8 cellular contexts compared by ENCODE assay signal in genomic region chr2:85602476-85603234, GRCh38. TPM values are rescaled to one million over a fixed set of nuclear protein-coding genes. Genes with fewer than 3 reads are reported as not detected.
DNase-seq lines count a peak whose midpoint lies in the region; ATAC-seq and TF ChIP-seq lines count a peak whose summit lies in the region.

A gene with protein sequence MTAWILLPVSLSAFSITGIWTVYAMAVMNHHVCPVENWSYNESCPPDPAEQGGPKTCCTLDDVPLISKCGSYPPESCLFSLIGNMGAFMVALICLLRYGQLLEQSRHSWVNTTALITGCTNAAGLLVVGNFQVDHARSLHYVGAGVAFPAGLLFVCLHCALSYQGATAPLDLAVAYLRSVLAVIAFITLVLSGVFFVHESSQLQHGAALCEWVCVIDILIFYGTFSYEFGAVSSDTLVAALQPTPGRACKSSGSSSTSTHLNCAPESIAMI (minus strand): TSS chr2:85602698. CDS start chr2:85601948, 750 bp downstream.

- H3K27ac Mint-ChIP-seq in nephron progenitor cell: peak within 1 kb of the TSS; percentile 97
- H3K27ac Mint-ChIP-seq in stimulated activated naive CD8-positive, alpha-beta T cell treated with anti-CD3 and anti-CD28 coated beads, Interleukin-15, amount 100 ng/mL, for 72 hours: peak within 1 kb of the TSS; percentile 70 to 87

- no peaks in the 10 kb centered on the region for H3K9me3 Mint-ChIP-seq in nephron progenitor cell
- H3K9me3 Mint-ChIP-seq in stimulated activated naive CD8-positive, alpha-beta T cell treated with anti-CD3 and anti-CD28 coated beads, Interleukin-15, amount 100 ng/mL, for 72 hours: no peaks in the 10 kb centered on the region

- H3K4me1 Mint-ChIP-seq in nephron progenitor cell: peaks cover 39% of the 10 kb centered on the region
- peaks cover 52% of the 10 kb centered on the region for H3K4me1 Mint-ChIP-seq in stimulated activated naive CD8-positive, alpha-beta T cell treated with anti-CD3 and anti-CD28 coated beads, Interleukin-15, amount 100 ng/mL, for 72 hours

- no peaks in the 10 kb centered on the region for H3K27me3 Mint-ChIP-seq in nephron progenitor cell (ENCODE audit: low read depth, poor library complexity)
- no peaks in the 10 kb centered on the region for H3K27me3 Mint-ChIP-seq in stimulated activated naive CD8-positive, alpha-beta T cell treated with anti-CD3 and anti-CD28 coated beads, Interleukin-15, amount 100 ng/mL, for 72 hours

- TF ChIP-seq CTCF in nephron progenitor cell (IDR thresholded peaks at IDR 0.05): no peak

- peak; percentile 93 for DNase-seq in Daoy (ENCODE audit: low read depth)
- peak; percentile 93 for DNase-seq in KBM-7
- DNase-seq in activated effector memory CD4-positive, alpha-beta T cell treated with anti-CD3 and anti-CD28 coated beads, Interleukin-2, amount 50 U/mL, for 16 hours: peak; percentile 94
- peak; percentile 74 for DNase-seq in fibroblast of the conjunctiva (ENCODE audit: low read depth)
- DNase-seq in nephron progenitor cell: peak; percentile 89
- peak; percentile 86 to 87 for DNase-seq in stimulated activated naive CD8-positive, alpha-beta T cell treated with anti-CD3 and anti-CD28 coated beads, Interleukin-15, amount 100 ng/mL, for 72 hours

- H3K4me3 Mint-ChIP-seq in nephron progenitor cell: peak within 1 kb of the TSS; percentile 90
- peak within 1 kb of the TSS; percentile 88 to 92 for H3K4me3 Mint-ChIP-seq in stimulated activated naive CD8-positive, alpha-beta T cell treated with anti-CD3 and anti-CD28 coated beads, Interleukin-15, amount 100 ng/mL, for 72 hours

- peak; percentile 42; the same call in 1 of the 2 replicates for TF ChIP-seq POLR2A in Raji (IDR thresholded peaks at IDR 0.05; ENCODE audit: insufficient read depth, low read depth, low read length)

- in situ Hi-C loops in KBM-7 (cut with MboI; ENCODE audit: low pct_unique_long_range_greater_than_20kb, low sequenced_read_pairs): no loop called here

- ATAC-seq in GM21723 (IDR thresholded peaks at IDR 0.05; ENCODE audit: unreplicated experiment): peak; percentile 94
- peak; percentile 95 for ATAC-seq in stimulated activated naive CD8-positive, alpha-beta T cell treated with anti-CD3 and anti-CD28 coated beads, Interleukin-15, amount 100 ng/mL, for 72 hours

- H3K36me3 Mint-ChIP-seq in nephron progenitor cell (ENCODE audit: low read depth): peaks cover 13% of the 10 kb centered on the region

RNA-seq across cellular contexts. Expression of the gene that starts here (rescaled TPM):
- 0.65 and 4.0 TPM in 2 replicates for total RNA-seq in Daoy (2014; rRNA removed; shearing (Covaris generic))

Comparison
In these comparisons a context has a peak if more than half of its experiments do, and no peak if none do; other contexts are left out.
1. Peak in every context shown above with its lines: DNase-seq and ATAC-seq.